8 cellular contexts compared by ENCODE assay signal in genomic region chr1:230869499-230869898, GRCh38. TPM values are rescaled to one million over a fixed set of nuclear protein-coding genes. Genes with fewer than 3 reads are reported as not detected.
A peak's percentile ranks its signal among the peaks of the same experiment; 100 is the strongest.
DNase-seq lines count a peak whose midpoint lies in the region; ATAC-seq, FAIRE-seq and TF ChIP-seq lines count a peak whose summit lies in the region.

No MANE protein-coding gene starts in this region.

- intact Hi-C loops in CD8-positive, alpha-beta T cell (cut with DNase I, micrococcal nuclease): loop anchor here (2.0 to 10.0 kb wide), 7 partner anchors 117 to 1245 kb away; partner anchors contain the start of genes COG2 (in 1 of the 2), FAM89A (in 1 of the 2), GNPAT (in 1 of the 2) and TAF5L (in 1 of the 2)
- intact Hi-C loops in sciatic nerve (cut with DNase I): no loop called here
- intact Hi-C loops in kidney (cut with DNase I): no loop called here

- H3K9me3 Mint-ChIP-seq in CD8-positive, alpha-beta T cell: no peaks in the 10 kb centered on the region
- H3K9me3 Mint-ChIP-seq in effector memory CD8-positive, alpha-beta T cell: no peaks in the 10 kb centered on the region

- no peaks in the 10 kb centered on the region for H3K9me2 ChIP-seq in neural cell (ENCODE audit: insufficient read depth, low read length)

- CTCF ChIA-PET in CD8-positive, alpha-beta T cell (lab: Charles Lee): no interaction called here

- no peak for FAIRE-seq in kidney (lab: Jason Lieb, UNC)

- ATAC-seq in CD8-positive, alpha-beta T cell: no peak
- no peak for ATAC-seq in effector memory CD8-positive, alpha-beta T cell (replicated peaks)
- ATAC-seq in sciatic nerve: no peak
- ATAC-seq in GM21423 (IDR thresholded peaks at IDR 0.05; ENCODE audit: unreplicated experiment): no peak

- no peak overlapping the region for H3K4me3 ChIP-seq in CD8-positive, alpha-beta T cell (ENCODE audit: low read depth, low read length)
- H3K4me3 ChIP-seq in NT2/D1 (ENCODE audit: insufficient read length, low read depth): peak overlapping the region; percentile 49
- peak overlapping the region; percentile 93 for H3K4me3 ChIP-seq in neural cell (ENCODE audit: low read length)
- peak overlapping the region in 1 of 2 donors; percentile 67 for H3K4me3 ChIP-seq in kidney (ENCODE audit: low read length in 2 of 2)

- H3K4me1 ChIP-seq in CD8-positive, alpha-beta T cell (ENCODE audit: insufficient read depth, low read length): peaks cover 14% of the 10 kb centered on the region
- H3K4me1 ChIP-seq in NT2/D1 (ENCODE audit: insufficient read depth, insufficient read length) (no peaks in the 10 kb centered on the region), kidney (ENCODE audit: control insufficient read depth in 1 of 2, insufficient read depth in 1 of 2, low read depth in 1 of 2, low read length in 2 of 2) (peaks cover 10 to 22% of the 10 kb centered on the region in 2 donors)

- H3K4me3 Mint-ChIP-seq in CD8-positive, alpha-beta T cell: peak overlapping the region; percentile 85
- peak overlapping the region; percentile 87 to 88 for H3K4me3 Mint-ChIP-seq in effector memory CD8-positive, alpha-beta T cell

- H3F3A ChIP-seq in neural cell (ENCODE audit: insufficient read depth, low read length, poor library complexity, severe bottlenecking): no peaks in the 10 kb centered on the region

- no peak overlapping the region for H3K4me2 ChIP-seq in neural cell (ENCODE audit: low read length)

- H3K4me1 Mint-ChIP-seq in CD8-positive, alpha-beta T cell (ENCODE audit: low read depth): peaks cover 16% of the 10 kb centered on the region
- peaks cover 6 to 12% of the 10 kb centered on the region in 2 donors for H3K4me1 Mint-ChIP-seq in effector memory CD8-positive, alpha-beta T cell (ENCODE audit: low read depth in 2 of 2)

- peaks cover 4% of the 10 kb centered on the region for H3K36me3 Mint-ChIP-seq in CD8-positive, alpha-beta T cell
- peaks cover 4% of the 10 kb centered on the region for H3K36me3 Mint-ChIP-seq in effector memory CD8-positive, alpha-beta T cell (ENCODE audit: insufficient read depth)

- H4K20me1 ChIP-seq in neural cell (ENCODE audit: insufficient read depth): no peaks in the 10 kb centered on the region

- H3K9ac ChIP-seq in NT2/D1 (ENCODE audit: insufficient read length, low read depth) (peak overlapping the region; percentile 87), neural cell (ENCODE audit: low read length) (no peak overlapping the region), kidney (ENCODE audit: low read length in 2 of 2) (no peak overlapping the region)

- no peak for DNase-seq in CD8-positive, alpha-beta T cell
- DNase-seq in NT2/D1 (ENCODE audit: low read depth, low spot score): no peak
- DNase-seq in effector memory CD8-positive, alpha-beta T cell: no peak
- DNase-seq in sciatic nerve (ENCODE audit: low spot score): no peak
- no peak for DNase-seq in NOMO-1 treated with DMSO at 0.1 percent for 48 hours (lab: John Stamatoyannopoulos, UW; ENCODE audit: unreplicated experiment)
- no peak for DNase-seq in kidney

- H3K27ac ChIP-seq in CD8-positive, alpha-beta T cell (ENCODE audit: low read depth, low read length): no peak overlapping the region
- H3K27ac ChIP-seq in neural cell (ENCODE audit: low read length) (no peak overlapping the region), kidney (ENCODE audit: low read depth in 2 of 2, low read length in 2 of 2) (peak overlapping the region in 1 of 2 donors; percentile 88)

- no peak overlapping the region for H2AFZ ChIP-seq in neural cell (ENCODE audit: low read depth, low read length)

- no peak for TF ChIP-seq RAD21 in neural cell (conservative IDR thresholded peaks at IDR 0.05)

- no peak for TF ChIP-seq EP300 in neural cell (conservative IDR thresholded peaks at IDR 0.05; ENCODE audit: poor library complexity, severe bottlenecking)

- H3K27me3 ChIP-seq in CD8-positive, alpha-beta T cell (ENCODE audit: insufficient read depth, low read length): no peaks in the 10 kb centered on the region
- H3K27me3 ChIP-seq in NT2/D1 (ENCODE audit: insufficient read depth, insufficient read length): peaks cover 16% of the 10 kb centered on the region
- H3K27me3 ChIP-seq in neural cell (ENCODE audit: insufficient read depth, low read depth, low read length): no peaks in the 10 kb centered on the region

- POLR2A ChIA-PET in CD8-positive, alpha-beta T cell (lab: Charles Lee): interaction anchor here (0.6 kb wide), 1 partner anchor 475 kb away, joined by 4 read pairs; no protein-coding TSS in a partner anchor

- peaks cover 27% of the 10 kb centered on the region for H3K79me2 ChIP-seq in neural cell (replicated peaks; ENCODE audit: insufficient read depth, low read length)

- H3K27ac Mint-ChIP-seq in CD8-positive, alpha-beta T cell: no peak overlapping the region
- H3K27ac Mint-ChIP-seq in effector memory CD8-positive, alpha-beta T cell: no peak overlapping the region

- TF ChIP-seq CTCF in CD8-positive, alpha-beta T cell (IDR thresholded peaks at IDR 0.05): no peak
- TF ChIP-seq CTCF in neural cell (IDR thresholded peaks at IDR 0.05; ENCODE audit: poor library complexity, severe bottlenecking) (no peak), kidney (IDR thresholded peaks at IDR 0.05; ENCODE audit: borderline replicate concordance, extremely low read depth, insufficient read depth) (no peak)

- H3K27me3 Mint-ChIP-seq in CD8-positive, alpha-beta T cell (ENCODE audit: low read depth): peaks cover 24% of the 10 kb centered on the region
- H3K27me3 Mint-ChIP-seq in effector memory CD8-positive, alpha-beta T cell: peaks cover 24 to 45% of the 10 kb centered on the region in 2 donors

- H3K9me3 ChIP-seq in CD8-positive, alpha-beta T cell (ENCODE audit: low read length): no peaks in the 10 kb centered on the region
- H3K9me3 ChIP-seq in NT2/D1 (ENCODE audit: insufficient read depth, low read length): no peaks in the 10 kb centered on the region
- no peaks in the 10 kb centered on the region for H3K9me3 ChIP-seq in neural cell (ENCODE audit: low read length)
- no peaks in the 10 kb centered on the region for H3K9me3 ChIP-seq in kidney (ENCODE audit: control insufficient read depth in 1 of 2, low read length in 2 of 2)

- no peaks in the 10 kb centered on the region for H3K36me3 ChIP-seq in CD8-positive, alpha-beta T cell (ENCODE audit: insufficient read depth, low read length)
- H3K36me3 ChIP-seq in NT2/D1 (ENCODE audit: insufficient read depth, insufficient read length, low read length) (peaks cover 16% of the 10 kb centered on the region), neural cell (ENCODE audit: insufficient read depth, low read length) (no peaks in the 10 kb centered on the region), kidney (ENCODE audit: control insufficient read depth in 1 of 2, insufficient read depth in 2 of 2, low read length in 2 of 2) (no peaks in the 10 kb centered on the region)

TF ChIP-seq in neural cell, 6 proteins besides CTCF, POLR2A, EP300 and RAD21:
- no peak for TF ChIP-seq REST (IDR thresholded peaks at IDR 0.05; ENCODE audit: borderline replicate concordance)
- no peak for TF ChIP-seq SMC3 (conservative IDR thresholded peaks at IDR 0.05; ENCODE audit: poor library complexity)
- TF ChIP-seq EZH2 (IDR thresholded peaks at IDR 0.05; ENCODE audit: borderline replicate concordance, insufficient read depth, low read length, poor library complexity, severe bottlenecking): no peak
- TF ChIP-seq MXI1 (conservative IDR thresholded peaks at IDR 0.05; ENCODE audit: poor library complexity, severe bottlenecking): no peak
- TF ChIP-seq TAF1 (IDR thresholded peaks at IDR 0.05; ENCODE audit: low read depth): no peak
- no peak for TF ChIP-seq POLR2AphosphoS5 (IDR thresholded peaks at IDR 0.05)

RNA-seq across cellular contexts. Expression of gene C1orf198, which starts 1.2 kb away (rescaled TPM):
- total RNA-seq in CD8-positive, alpha-beta T cell: 1 to 10 TPM; 3.2 to 3.8 TPM
- polyA plus RNA-seq in neural cell: 16.7 and 18.9 TPM in 2 replicates
- 19.0 and 22.0 TPM in 2 replicates for polyA minus RNA-seq in neural cell
- 121 TPM for total RNA-seq in sciatic nerve
- total RNA-seq in kidney: 45.3 TPM
- 15.4 TPM for polyA plus RNA-seq in kidney (ENCODE audit: insufficient read depth, low read depth, low replicate concordance)

Comparison
In these comparisons a context has a peak if more than half of its experiments do, and no peak if none do; other contexts are left out.
1. intact Hi-C loops: an anchor here in CD8-positive, alpha-beta T cell (2.0 to 10.0 kb wide); none called in sciatic nerve and kidney.